In the genomic region with DNA sequence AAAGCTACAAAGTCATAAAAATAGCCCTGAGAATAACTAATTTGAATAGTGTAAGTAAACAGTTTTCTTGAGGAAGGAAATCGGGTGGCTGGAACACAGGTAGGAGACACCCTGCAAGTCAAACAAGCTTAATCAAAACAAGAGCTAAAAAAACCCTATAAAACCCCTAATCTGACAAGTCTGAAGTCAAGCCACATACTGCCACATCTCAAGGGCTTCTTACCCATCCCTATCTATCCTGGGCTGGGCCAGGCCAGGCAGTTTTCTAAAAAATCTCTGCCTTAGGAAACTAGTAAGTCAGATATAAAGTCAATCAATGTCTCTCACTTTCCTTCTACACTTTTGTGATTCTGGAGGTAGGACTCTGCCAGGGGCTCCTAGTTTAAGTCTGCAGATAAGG, we compare ENCODE assay signal across 11 cellular contexts. TPM values are rescaled to one million over a fixed set of nuclear protein-coding genes. Genes with fewer than 3 reads are reported as not detected.
DNase-seq lines count a peak whose midpoint lies in the region; ATAC-seq, FAIRE-seq and TF ChIP-seq lines count a peak whose summit lies in the region.
"Had no signal": no experiment of that assay in that cellular context is flagged by ENCODE, and none has a peak within 500 bp of the region (broad histone marks: within the 10 kb centered on the region; RNA-seq: fewer than 3 reads in every experiment).

No MANE protein-coding gene starts in this region.

- H3K9me3 ChIP-seq in kidney (ENCODE audit: control insufficient read depth in 1 of 2, low read length in 2 of 2): no peaks in the 10 kb centered on the region
- H3K9me3 ChIP-seq: sigmoid colon had no signal

- no peaks in the 10 kb centered on the region for H3K27me3 Mint-ChIP-seq in activated CD8-positive, alpha-beta T cell treated with anti-CD3 and anti-CD28 coated beads, Interleukin-2, amount 10 ng/mL, durations not matched to agents 7 days and 5 days (ENCODE audit: low read depth)
- no peaks in the 10 kb centered on the region for H3K27me3 Mint-ChIP-seq in natural killer cell treated with Interleukin-12 subunit alpha and Interleukin-12 subunit beta and Interleukin-15 and Interleukin-18, amount 100 ng/mL, for 72 hours

- peak overlapping the region; percentile 43 for H3K27ac Mint-ChIP-seq in activated CD8-positive, alpha-beta T cell treated with anti-CD3 and anti-CD28 coated beads, Interleukin-2, amount 10 ng/mL, durations not matched to agents 7 days and 5 days
- no peak overlapping the region for H3K27ac Mint-ChIP-seq in natural killer cell treated with Interleukin-12 subunit alpha and Interleukin-12 subunit beta and Interleukin-15 and Interleukin-18, amount 100 ng/mL, for 72 hours
- H3K27ac Mint-ChIP-seq: T-helper 1 cell treated with Interleukin-12 subunit alpha and Interleukin-12 subunit beta and Interleukin-4 antibody, amounts not matched to agents 30 μg/mL and 1 μg/mL, for 36 hours had no signal

- peaks cover 19 to 20% of the 10 kb centered on the region in 2 donors for H3K4me1 ChIP-seq in kidney (ENCODE audit: control insufficient read depth in 1 of 2, insufficient read depth in 1 of 2, low read depth in 1 of 2, low read length in 2 of 2)

- H3K4me3 ChIP-seq in GM06990 (replicated peaks; ENCODE audit: low read depth, low read length): peak overlapping the region; percentile 31
- H3K4me3 ChIP-seq in kidney (ENCODE audit: low read length in 2 of 2): no peak overlapping the region
- H3K4me3 ChIP-seq: sigmoid colon had no signal

- CTCF ChIA-PET in activated CD8-positive, alpha-beta T cell treated with anti-CD3 and anti-CD28 coated beads, Interleukin-2, amount 10 ng/mL, durations not matched to agents 7 days and 5 days (lab: Charles Lee): interaction anchor here (0.6 to 2.1 kb wide), 7 partner anchors 11 to 675 kb away, joined by 3 to 9 read pairs (median 4); no protein-coding TSS in a partner anchor

- peaks cover 63% of the 10 kb centered on the region for H3K4me1 Mint-ChIP-seq in activated CD8-positive, alpha-beta T cell treated with anti-CD3 and anti-CD28 coated beads, Interleukin-2, amount 10 ng/mL, durations not matched to agents 7 days and 5 days (ENCODE audit: low read depth)
- H3K4me1 Mint-ChIP-seq in natural killer cell treated with Interleukin-12 subunit alpha and Interleukin-12 subunit beta and Interleukin-15 and Interleukin-18, amount 100 ng/mL, for 72 hours (ENCODE audit: low read depth in 2 of 2): peaks cover 60 to 73% of the 10 kb centered on the region in 2 donors

- H3K27ac ChIP-seq in kidney (ENCODE audit: low read depth in 2 of 2, low read length in 2 of 2): peak overlapping the region in 1 of 2 donors; percentile 47

- ATAC-seq in GM21723 (IDR thresholded peaks at IDR 0.05; ENCODE audit: unreplicated experiment): peak; percentile 56
- ATAC-seq in activated CD8-positive, alpha-beta T cell treated with anti-CD3 and anti-CD28 coated beads, Interleukin-2, amount 10 ng/mL, durations not matched to agents 7 days and 5 days: peak; percentile 33
- no peak for ATAC-seq in natural killer cell treated with Interleukin-12 subunit alpha and Interleukin-12 subunit beta and Interleukin-15 and Interleukin-18, amount 100 ng/mL, for 72 hours

- POLR2A ChIA-PET in activated CD8-positive, alpha-beta T cell treated with anti-CD3 and anti-CD28 coated beads, Interleukin-2, amount 10 ng/mL, durations not matched to agents 7 days and 5 days (lab: Charles Lee): interaction anchor here (0.6 kb wide), 1 partner anchor 1417 kb away, joined by 4 read pairs; no protein-coding TSS in a partner anchor

- no peaks in the 10 kb centered on the region for H3K36me3 ChIP-seq in GM06990 (ENCODE audit: control insufficient read depth, insufficient read depth, low read length)
- no peaks in the 10 kb centered on the region for H3K36me3 ChIP-seq in kidney (ENCODE audit: control insufficient read depth in 1 of 2, insufficient read depth in 2 of 2, low read length in 2 of 2)
- H3K36me3 ChIP-seq: sigmoid colon had no signal

- intact Hi-C loops in kidney (cut with DNase I): no loop called here

- no peak for DNase-seq in GM06990 (ENCODE audit: extremely low read depth, insufficient read length)
- no peak for DNase-seq in activated CD8-positive, alpha-beta T cell treated with anti-CD3 and anti-CD28 coated beads, Interleukin-2, amount 10 ng/mL, durations not matched to agents 7 days and 5 days
- DNase-seq in natural killer cell treated with Interleukin-12 subunit alpha and Interleukin-12 subunit beta and Interleukin-15 and Interleukin-18, amount 100 ng/mL, for 72 hours (ENCODE audit: low spot score): no peak
- no peak for DNase-seq in NCI-H510A (lab: John Stamatoyannopoulos, UW)
- DNase-seq in NCI-H446 treated with DMSO at 0.1 percent for 48 hours (lab: John Stamatoyannopoulos, UW): no peak
- DNase-seq in kidney: no peak
- DNase-seq: H7, NCI-H524, sigmoid colon had no signal

- no peak for FAIRE-seq in kidney (lab: Jason Lieb, UNC)

- TF ChIP-seq CTCF in GM06990 (IDR thresholded peaks at IDR 0.05; ENCODE audit: insufficient read depth, low read length, poor library complexity, severe bottlenecking) (no peak), kidney (IDR thresholded peaks at IDR 0.05; ENCODE audit: borderline replicate concordance, extremely low read depth, insufficient read depth) (no peak)

- H3K9ac ChIP-seq in kidney (ENCODE audit: low read length in 2 of 2): no peak overlapping the region

- H3K36me3 Mint-ChIP-seq in activated CD8-positive, alpha-beta T cell treated with anti-CD3 and anti-CD28 coated beads, Interleukin-2, amount 10 ng/mL, durations not matched to agents 7 days and 5 days (ENCODE audit: low read depth): peaks cover 19% of the 10 kb centered on the region
- no peaks in the 10 kb centered on the region for H3K36me3 Mint-ChIP-seq in natural killer cell treated with Interleukin-12 subunit alpha and Interleukin-12 subunit beta and Interleukin-15 and Interleukin-18, amount 100 ng/mL, for 72 hours

- H3K27me3 ChIP-seq in GM06990 (replicated peaks; ENCODE audit: control insufficient read depth, insufficient read depth, low read length): no peaks in the 10 kb centered on the region
- H3K27me3 ChIP-seq: sigmoid colon had no signal

- no peaks in the 10 kb centered on the region for H3K9me3 Mint-ChIP-seq in activated CD8-positive, alpha-beta T cell treated with anti-CD3 and anti-CD28 coated beads, Interleukin-2, amount 10 ng/mL, durations not matched to agents 7 days and 5 days (ENCODE audit: insufficient read depth)
- H3K9me3 Mint-ChIP-seq in natural killer cell treated with Interleukin-12 subunit alpha and Interleukin-12 subunit beta and Interleukin-15 and Interleukin-18, amount 100 ng/mL, for 72 hours: no peaks in the 10 kb centered on the region
- H3K9me3 Mint-ChIP-seq: T-helper 1 cell treated with Interleukin-12 subunit alpha and Interleukin-12 subunit beta and Interleukin-4 antibody, amounts not matched to agents 30 μg/mL and 1 μg/mL, for 36 hours had no signal

- no peak overlapping the region for H3K4me3 Mint-ChIP-seq in activated CD8-positive, alpha-beta T cell treated with anti-CD3 and anti-CD28 coated beads, Interleukin-2, amount 10 ng/mL, durations not matched to agents 7 days and 5 days
- peak overlapping the region; percentile 12 for H3K4me3 Mint-ChIP-seq in natural killer cell treated with Interleukin-12 subunit alpha and Interleukin-12 subunit beta and Interleukin-15 and Interleukin-18, amount 100 ng/mL, for 72 hours
- H3K4me3 Mint-ChIP-seq: T-helper 1 cell treated with Interleukin-12 subunit alpha and Interleukin-12 subunit beta and Interleukin-4 antibody, amounts not matched to agents 30 μg/mL and 1 μg/mL, for 36 hours had no signal

RNA-seq across cellular contexts. Expression of a gene that starts 15.3 kb away (rescaled TPM):
- 100 to 1,000 TPM; 183 to 194 TPM for total RNA-seq in activated CD8-positive, alpha-beta T cell treated with anti-CD3 and anti-CD28 coated beads, Interleukin-2, amount 10 ng/mL, durations not matched to agents 7 days and 5 days
- 100 to 1,000 TPM; 184 to 213 TPM for total RNA-seq in natural killer cell treated with Interleukin-12 subunit alpha and Interleukin-12 subunit beta and Interleukin-15 and Interleukin-18, amount 100 ng/mL, for 72 hours
- 84.7 TPM for total RNA-seq in kidney
- polyA plus RNA-seq in kidney (ENCODE audit: insufficient read depth, low read depth, low replicate concordance): 97.3 TPM

RNA-seq across cellular contexts. Expression of a gene that starts 40.9 kb away (rescaled TPM):
- total RNA-seq in activated CD8-positive, alpha-beta T cell treated with anti-CD3 and anti-CD28 coated beads, Interleukin-2, amount 10 ng/mL, durations not matched to agents 7 days and 5 days: 10 to 100 TPM; 55.8 to 57.0 TPM
- 10 to 100 TPM; 42.8 to 53.2 TPM for total RNA-seq in natural killer cell treated with Interleukin-12 subunit alpha and Interleukin-12 subunit beta and Interleukin-15 and Interleukin-18, amount 100 ng/mL, for 72 hours
- 66.7 TPM for total RNA-seq in kidney
- 57.6 TPM for polyA plus RNA-seq in kidney (ENCODE audit: insufficient read depth, low read depth, low replicate concordance)

RNA-seq across cellular contexts. Expression of a gene that starts 48.7 kb away (rescaled TPM):
- 10 to 100 TPM; 56.3 to 61.0 TPM for total RNA-seq in activated CD8-positive, alpha-beta T cell treated with anti-CD3 and anti-CD28 coated beads, Interleukin-2, amount 10 ng/mL, durations not matched to agents 7 days and 5 days
- total RNA-seq in natural killer cell treated with Interleukin-12 subunit alpha and Interleukin-12 subunit beta and Interleukin-15 and Interleukin-18, amount 100 ng/mL, for 72 hours: 10 to 100 TPM; 30.3 to 32.8 TPM
- total RNA-seq in kidney: 127 TPM
- polyA plus RNA-seq in kidney (ENCODE audit: insufficient read depth, low read depth, low replicate concordance): 104 TPM

Comparison
In these comparisons a context has a peak if more than half of its experiments do, and no peak if none do; other contexts are left out.
1. ATAC-seq: peak in GM21723 (single experiment) and activated CD8-positive, alpha-beta T cell treated with anti-CD3 and anti-CD28 coated beads, Interleukin-2, amount 10 ng/mL, durations not matched to agents 7 days and 5 days (single experiment); none in natural killer cell treated with Interleukin-12 subunit alpha and Interleukin-12 subunit beta and Interleukin-15 and Interleukin-18, amount 100 ng/mL, for 72 hours (0 of 2).